11 cellular contexts compared by ENCODE assay signal in the genomic region with DNA sequence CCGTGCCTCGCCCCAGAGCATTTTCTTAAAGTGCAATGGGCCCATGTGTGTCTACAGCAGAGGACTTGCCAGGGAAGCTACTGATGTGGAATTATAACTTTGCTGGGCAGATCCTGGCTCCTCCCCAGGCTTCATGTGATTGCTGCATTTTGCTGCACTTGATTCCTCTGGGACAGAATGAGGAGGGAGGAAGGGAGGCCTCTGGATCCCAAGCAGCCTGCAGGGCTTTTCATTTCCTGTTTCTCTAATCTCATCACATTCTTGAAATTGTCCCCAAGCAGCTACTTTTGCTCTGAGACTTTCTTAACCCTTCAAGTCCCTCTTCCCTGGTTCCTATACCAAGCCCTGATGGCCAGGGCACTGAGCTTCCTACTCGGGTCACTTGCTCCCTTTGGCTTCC.
A peak's percentile ranks its signal among the peaks of the same experiment; 100 is the strongest.
DNase-seq lines count a peak whose midpoint lies in the region; ATAC-seq and TF ChIP-seq lines count a peak whose summit lies in the region.
"Had no signal": no experiment of that assay in that cellular context is flagged by ENCODE, and none has a peak within 500 bp of the region (broad histone marks: within the 10 kb centered on the region; RNA-seq: fewer than 3 reads in every experiment).

No MANE protein-coding gene starts in this region.

- H3K4me3 ChIP-seq in H7 (ENCODE audit: insufficient read depth, low read depth, low read length) (no peak overlapping the region), stomach (no peak overlapping the region)
- H3K4me3 ChIP-seq: K562 had no signal

- intact Hi-C loops in stomach (cut with DNase I; ENCODE audit: low total_unique reads) = no loop called here

- no peak for TF ChIP-seq CTCF in stomach (IDR thresholded peaks at IDR 0.05)

- no peaks in the 10 kb centered on the region for H3K36me3 ChIP-seq in H7 (replicated peaks; ENCODE audit: control insufficient read depth, insufficient read depth, low read length)
- H3K36me3 ChIP-seq in stomach = no peaks in the 10 kb centered on the region

- ATAC-seq in HG03520 (IDR thresholded peaks at IDR 0.05; ENCODE audit: unreplicated experiment) = no peak
- ATAC-seq: K562 had no signal

- no peak for TF ChIP-seq POLR2A in stomach (IDR thresholded peaks at IDR 0.05)

- peaks cover 0 to 4% (median 1%) of the 10 kb centered on the region in 4 donors for H3K9me3 ChIP-seq in stomach

- peak overlapping the region in 3 of 5 donors; percentile 4 to 19 (median 11) for H3K27ac ChIP-seq in stomach

- no peak for TF ChIP-seq EP300 in stomach (IDR thresholded peaks at IDR 0.05)

- WGBS in stomach, 5 donors = 57 to 90% (median 79%) methylated on average over 3 of the region's 3 CpGs

- peaks cover 0 to 7% (median 0%) of the 10 kb centered on the region in 4 donors for H3K4me1 ChIP-seq in stomach

- H3K27me3 ChIP-seq in H7 (ENCODE audit: control insufficient read depth, insufficient read depth, low read length) (no peaks in the 10 kb centered on the region), stomach (no peaks in the 10 kb centered on the region)

- peak; percentile 22 for DNase-seq in H7
- peak; percentile 67 for DNase-seq in astrocyte of the hippocampus (ENCODE audit: low read depth, low spot score)
- peak; percentile 64 for DNase-seq in iPS-NIHi7 (ENCODE audit: extremely low spot score)
- no peak for DNase-seq in stomach
- no peak for DNase-seq in globus pallidus (ENCODE audit: low spot score)
- DNase-seq in NOMO-1 treated with DMSO at 0.1 percent for 48 hours (lab: John Stamatoyannopoulos, UW; ENCODE audit: unreplicated experiment) = no peak
- DNase-seq in SW480 (ENCODE audit: low spot score) = no peak
- DNase-seq: SHP77 treated with DMSO at 0.1 percent for 48 hours; stimulated activated naive CD4-positive, alpha-beta T cell treated with Interleukin-2 at 50 U/mL for 16 hours had no signal

Comparison
In these comparisons a context has a peak if more than half of its experiments do, and no peak if none do; other contexts are left out.
1. DNase-seq: peak in H7 (single experiment), astrocyte of the hippocampus (single experiment) and iPS-NIHi7 (single experiment); none in stomach (single experiment), globus pallidus (single experiment), NOMO-1 treated with DMSO at 0.1 percent for 48 hours (single experiment) and SW480 (single experiment).